In the genomic region with DNA sequence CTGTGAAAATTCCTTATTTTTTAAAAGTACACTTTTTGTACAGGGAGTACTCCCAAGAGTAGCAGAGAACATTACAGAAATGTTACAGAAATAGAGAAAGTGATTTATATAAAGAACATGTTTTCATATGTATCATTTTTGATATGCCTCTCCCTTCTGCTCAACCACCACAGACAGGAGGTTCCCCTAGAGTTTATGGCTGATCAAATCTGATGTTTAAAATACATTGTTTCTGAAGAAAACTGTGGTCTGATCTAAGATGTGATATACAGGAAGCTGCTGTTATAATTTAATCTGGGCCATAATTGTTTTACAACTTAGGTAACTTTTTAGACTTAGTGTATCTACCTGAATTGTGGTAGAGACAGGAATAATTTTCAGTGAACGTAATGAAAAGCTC, we compare ENCODE assay signal across 21 cellular contexts. TPM values are rescaled to one million over a fixed set of nuclear protein-coding genes. Genes with fewer than 3 reads are reported as not detected.
A peak's percentile ranks its signal among the peaks of the same experiment; 100 is the strongest.
DNase-seq lines count a peak whose midpoint lies in the region; ATAC-seq and TF ChIP-seq lines count a peak whose summit lies in the region.
"Had no signal": no experiment of that assay in that cellular context is flagged by ENCODE, and none has a peak within 500 bp of the region (broad histone marks: within the 10 kb centered on the region; RNA-seq: fewer than 3 reads in every experiment).

No MANE protein-coding gene starts in this region.

- no peak for TF ChIP-seq POLR2A in uterus (IDR thresholded peaks at IDR 0.05)
- TF ChIP-seq POLR2A in breast epithelium (IDR thresholded peaks at IDR 0.05): no peak

- H3K9me2 ChIP-seq in GM23248 (ENCODE audit: insufficient read depth): no peaks in the 10 kb centered on the region
- H3K9me2 ChIP-seq: SK-N-SH had no signal

- no peak overlapping the region for H2AFZ ChIP-seq in GM23248
- H2AFZ ChIP-seq: neural progenitor cell had no signal

- H3K36me3 ChIP-seq in GM23248 (ENCODE audit: low read depth) (no peaks in the 10 kb centered on the region), uterus (no peaks in the 10 kb centered on the region), breast epithelium (no peaks in the 10 kb centered on the region)
- H3K36me3 ChIP-seq: BLaER1, gastroesophageal sphincter, neural progenitor cell, right lobe of liver had no signal

- H3K27ac ChIP-seq in GM23248: no peak overlapping the region
- no peak overlapping the region for H3K27ac ChIP-seq in uterus
- H3K27ac ChIP-seq in breast epithelium: no peak overlapping the region
- H3K27ac ChIP-seq: BLaER1, gastroesophageal sphincter, neural progenitor cell, right lobe of liver had no signal

- no peaks in the 10 kb centered on the region for H4K20me1 ChIP-seq in GM23248 (ENCODE audit: insufficient read depth)
- H4K20me1 ChIP-seq: BLaER1 had no signal

- H3K27me3 Mint-ChIP-seq in activated T-cell treated with anti-CD3 and anti-CD28 coated beads, Interleukin-2, amount 50 U/mL, for 24 hours: no peaks in the 10 kb centered on the region
- no peaks in the 10 kb centered on the region for H3K27me3 Mint-ChIP-seq in natural killer cell (ENCODE audit: low read depth in 2 of 2)

- H3K27ac Mint-ChIP-seq in activated T-cell treated with anti-CD3 and anti-CD28 coated beads, Interleukin-2, amount 50 U/mL, for 24 hours: peak overlapping the region; percentile 98
- H3K27ac Mint-ChIP-seq in activated naive CD4-positive, alpha-beta T cell treated with anti-CD3 and anti-CD28 coated beads, Interleukin-2, amount 50 U/mL, for 72 hours: peak overlapping the region; percentile 81 to 91
- peak overlapping the region; percentile 95 to 98 for H3K27ac Mint-ChIP-seq in natural killer cell
- H3K27ac Mint-ChIP-seq: H9, neural progenitor cell, WTC11 had no signal

- H3K27me3 ChIP-seq in GM23248 (replicated peaks; ENCODE audit: insufficient read depth): no peaks in the 10 kb centered on the region
- H3K27me3 ChIP-seq in uterus: no peaks in the 10 kb centered on the region
- no peaks in the 10 kb centered on the region for H3K27me3 ChIP-seq in breast epithelium
- H3K27me3 ChIP-seq: BLaER1, gastroesophageal sphincter, neural progenitor cell, right lobe of liver had no signal

- H3K9me3 ChIP-seq in GM23248 (ENCODE audit: low read depth) (no peaks in the 10 kb centered on the region), uterus (no peaks in the 10 kb centered on the region), breast epithelium (no peaks in the 10 kb centered on the region)
- H3K9me3 ChIP-seq: BLaER1, gastroesophageal sphincter, right lobe of liver, SK-N-SH had no signal

- peak overlapping the region; percentile 38 for H3K4me3 Mint-ChIP-seq in activated T-cell treated with anti-CD3 and anti-CD28 coated beads, Interleukin-2, amount 50 U/mL, for 24 hours
- peak overlapping the region; percentile 78 for H3K4me3 Mint-ChIP-seq in natural killer cell
- H3K4me3 Mint-ChIP-seq: H9, neural progenitor cell, WTC11 had no signal

- no peak overlapping the region for H3K9ac ChIP-seq in GM23248
- H3K9ac ChIP-seq: BLaER1, neural progenitor cell, SK-N-SH had no signal

- H3F3A ChIP-seq in GM23248 (ENCODE audit: insufficient read depth): peaks cover 5% of the 10 kb centered on the region; the same call in 1 of the 2 replicates

- no peak for DNase-seq in activated T-cell treated with anti-CD3 and anti-CD28 coated beads, Interleukin-2, amount 50 U/mL, for 24 hours
- no peak for DNase-seq in activated T-cell treated with anti-CD3 and anti-CD28 coated beads, Interleukin-2, amount 50 U/mL, for 48 hours
- DNase-seq in GM23248 (no peak), natural killer cell (no peak), uterus (no peak), breast epithelium (ENCODE audit: low spot score in 2 of 2) (no peak)
- no peak for DNase-seq in activated naive CD4-positive, alpha-beta T cell treated with anti-CD3 and anti-CD28 coated beads, Interleukin-2, amount 50 U/mL, for 72 hours (ENCODE audit: low spot score in 2 of 2)
- DNase-seq: activated gamma-delta T cell treated with Interleukin-2 at 50 U/mL for 16 hours, H9, islet precursor cell, NCI-H1436, NCI-H510A treated with DMSO at 0.1 percent for 48 hours, posterior cingulate gyrus, right lobe of liver, SK-N-SH, T1000 had no signal

- H3K9me3 Mint-ChIP-seq in activated T-cell treated with anti-CD3 and anti-CD28 coated beads, Interleukin-2, amount 50 U/mL, for 24 hours: no peaks in the 10 kb centered on the region
- no peaks in the 10 kb centered on the region for H3K9me3 Mint-ChIP-seq in activated naive CD4-positive, alpha-beta T cell treated with anti-CD3 and anti-CD28 coated beads, Interleukin-2, amount 50 U/mL, for 72 hours
- H3K9me3 Mint-ChIP-seq in natural killer cell: no peaks in the 10 kb centered on the region
- H3K9me3 Mint-ChIP-seq: H9, neural progenitor cell, WTC11 had no signal

- intact Hi-C loops in natural killer cell (cut with micrococcal nuclease) (loop anchor here (1.0 to 2.0 kb wide), 4 partner anchors 15 to 93 kb away; no protein-coding TSS in a partner anchor), uterus (cut with DNase I; ENCODE audit: low total_unique reads) (no loop called here), breast epithelium (cut with DNase I; ENCODE audit: low total_unique reads) (no loop called here)

- peak overlapping the region; percentile 21 for H3K4me2 ChIP-seq in GM23248 (ENCODE audit: unreplicated experiment)
- H3K4me2 ChIP-seq: BLaER1, neural progenitor cell, SK-N-SH had no signal

- WGBS in GM23248 (ENCODE audit: low coverage in 1 of 2, low lambda C conversion rate in 2 of 2, missing lambda C conversion rate in 2 of 2), 2 experiments: 92 to 97% methylated on average over 1 of the region's 1 CpG

- no peak for TF ChIP-seq CTCF in natural killer cell (IDR thresholded peaks at IDR 0.05)
- no peak for TF ChIP-seq CTCF in uterus (IDR thresholded peaks at IDR 0.05)
- no peak for TF ChIP-seq CTCF in breast epithelium (IDR thresholded peaks at IDR 0.05)

- no peak for ATAC-seq in activated naive CD4-positive, alpha-beta T cell treated with anti-CD3 and anti-CD28 coated beads, Interleukin-2, amount 50 U/mL, for 72 hours
- ATAC-seq in natural killer cell (no peak), GM21381 (IDR thresholded peaks at IDR 0.05; ENCODE audit: unreplicated experiment) (no peak)
- ATAC-seq: WTC11 had no signal

- in situ Hi-C loops in GM23248 (cut with MboI): no loop called here

- H3K4me1 Mint-ChIP-seq in activated T-cell treated with anti-CD3 and anti-CD28 coated beads, Interleukin-2, amount 50 U/mL, for 24 hours (ENCODE audit: low read depth): peaks cover 88% of the 10 kb centered on the region
- H3K4me1 Mint-ChIP-seq in natural killer cell: peaks cover 76 to 78% of the 10 kb centered on the region in 2 donors
- H3K4me1 Mint-ChIP-seq: H9, neural progenitor cell, WTC11 had no signal

- peaks cover 53% of the 10 kb centered on the region for H3K36me3 Mint-ChIP-seq in activated T-cell treated with anti-CD3 and anti-CD28 coated beads, Interleukin-2, amount 50 U/mL, for 24 hours (ENCODE audit: low read depth)
- H3K36me3 Mint-ChIP-seq in activated naive CD4-positive, alpha-beta T cell treated with anti-CD3 and anti-CD28 coated beads, Interleukin-2, amount 50 U/mL, for 72 hours: peaks cover 14% of the 10 kb centered on the region in 2 donors
- H3K36me3 Mint-ChIP-seq in natural killer cell: peaks cover 8% of the 10 kb centered on the region
- H3K36me3 Mint-ChIP-seq: neural progenitor cell, WTC11 had no signal

- H3K4me1 ChIP-seq in GM23248 (ENCODE audit: insufficient read depth) (peaks cover 15% of the 10 kb centered on the region; the same call in 1 of the 2 replicates), uterus (no peaks in the 10 kb centered on the region), breast epithelium (no peaks in the 10 kb centered on the region)
- H3K4me1 ChIP-seq: gastroesophageal sphincter, neural progenitor cell, right lobe of liver had no signal

- H3K79me2 ChIP-seq in GM23248 (ENCODE audit: insufficient read depth): no peaks in the 10 kb centered on the region

- H3K4me3 ChIP-seq in GM23248: no peak overlapping the region
- H3K4me3 ChIP-seq in uterus: no peak overlapping the region
- no peak overlapping the region for H3K4me3 ChIP-seq in breast epithelium
- H3K4me3 ChIP-seq: BLaER1, gastroesophageal sphincter, neural progenitor cell, right lobe of liver had no signal

RNA-seq across cellular contexts. Expression of a gene that starts 37.0 kb away (rescaled TPM):
- total RNA-seq in GM23248 (2014; rRNA removed; shearing (Covaris generic)): 1.5 and 3.2 TPM in 2 replicates
- 1.9 and 2.2 TPM in 2 replicates for polyA plus RNA-seq in GM23248 (2016; fragmentation: Nextera tagmentation; extraction: Ambion mirVana)
- 10 to 100 TPM; 56.5 to 67.1 TPM for total RNA-seq in activated naive CD4-positive, alpha-beta T cell treated with anti-CD3 and anti-CD28 coated beads, Interleukin-2, amount 50 U/mL, for 72 hours
- 100 to 1,000 TPM; 264 to 339 (median 304) TPM for total RNA-seq in natural killer cell
- total RNA-seq in uterus: 1 to 10 TPM in 2 of 4 donors, under 1 TPM in 1, not detected in 1; 0.51 to 4.8 (median 2.3) TPM
- 1 to 10 TPM; 1.6 to 5.9 (median 3.6) TPM for total RNA-seq in breast epithelium

Comparison
In these comparisons a context has a peak if more than half of its experiments do, and no peak if none do; other contexts are left out.
1. RNA of a gene that starts 37.0 kb away (total RNA-seq): 264 to 339 TPM in natural killer cell and 56.5 to 67.1 TPM in activated naive CD4-positive, alpha-beta T cell treated with anti-CD3 and anti-CD28 coated beads, Interleukin-2, amount 50 U/mL, for 72 hours; 1.6 to 5.9 TPM in breast epithelium, 1.5 to 3.2 TPM in GM23248 and 0.51 to 4.8 TPM in uterus; every median in the first group is over 4 times any median in the second.
2. Peak in every context shown above with its lines, with median percentiles within 50 percentile points of each other: H3K27ac Mint-ChIP-seq.